Comparison of ENCODE assay signal across 9 cellular contexts in genomic region chr17:39225308-39225973, GRCh38. TPM values are rescaled to one million over a fixed set of nuclear protein-coding genes. Genes with fewer than 3 reads are reported as not detected.
DNase-seq lines count a peak whose midpoint lies in the region; ATAC-seq and TF ChIP-seq lines count a peak whose summit lies in the region.
"Had no signal": no experiment of that assay in that cellular context is flagged by ENCODE, and none has a peak within 500 bp of the region (broad histone marks: within the 10 kb centered on the region; RNA-seq: fewer than 3 reads in every experiment).

Gene STAC2, minus strand, starts transcription at chr17:39225945. Its CDS starts 443 bp downstream, at chr17:39225502.

- no peaks in the 10 kb centered on the region for H3K9me3 ChIP-seq in HUES48 (ENCODE audit: control insufficient read depth, insufficient read depth, low read length)
- no peaks in the 10 kb centered on the region for H3K9me3 ChIP-seq in hepatocyte (ENCODE audit: low read depth)

- peak within 1 kb of the TSS; percentile 94 for H3K4me2 ChIP-seq in hepatocyte

- H3K4me1 ChIP-seq in HUES48 (ENCODE audit: control insufficient read depth, insufficient read depth, low read length) (peaks cover 5% of the 10 kb centered on the region; the same call in 1 of the 2 replicates), hepatocyte (ENCODE audit: insufficient read depth) (peaks cover 10% of the 10 kb centered on the region)

- peak within 1 kb of the TSS in 1 of 2 donors; percentile 87 for H3K27ac Mint-ChIP-seq in activated naive CD4-positive, alpha-beta T cell treated with anti-CD3 and anti-CD28 coated beads, Interleukin-2, amount 50 U/mL, for 72 hours

- TF ChIP-seq CTCF in hepatocyte (IDR thresholded peaks at IDR 0.05; ENCODE audit: poor library complexity), result no peak

- H3K4me3 ChIP-seq in HUES48 (ENCODE audit: low read depth, low read length) (peak within 1 kb of the TSS; percentile 61), hepatocyte (peak within 1 kb of the TSS; percentile 27), skin epidermis (peak within 1 kb of the TSS; percentile 6 to 50 (median 22))
- H3K4me3 ChIP-seq: lung had no signal

- DNase-seq in activated naive CD4-positive, alpha-beta T cell treated with anti-CD3 and anti-CD28 coated beads, Interleukin-2, amount 50 U/mL, for 72 hours (ENCODE audit: low spot score in 2 of 2), result no peak
- DNase-seq in hepatocyte (ENCODE audit: low spot score), result no peak

- H3K9ac ChIP-seq in HUES48 (ENCODE audit: low read depth, low read length), result no peak within 1 kb of the TSS

- no peaks in the 10 kb centered on the region for H3K79me2 ChIP-seq in hepatocyte

- H2AFZ ChIP-seq in hepatocyte, result peak within 1 kb of the TSS; percentile 66

- H4K20me1 ChIP-seq in hepatocyte (ENCODE audit: insufficient read depth, poor library complexity, severe bottlenecking), result no peaks in the 10 kb centered on the region

- H3K9me2 ChIP-seq in hepatocyte (replicated peaks; ENCODE audit: insufficient read depth), result no peaks in the 10 kb centered on the region

- H3K27ac ChIP-seq in HUES48 (ENCODE audit: low read depth, low read length), result no peak within 1 kb of the TSS
- no peak within 1 kb of the TSS for H3K27ac ChIP-seq in hepatocyte
- H3K27ac ChIP-seq in skin epidermis, result peak within 1 kb of the TSS in 10 of 21 experiments; percentile 7 to 73 (median 44)

- H3K9me3 Mint-ChIP-seq in activated naive CD4-positive, alpha-beta T cell treated with anti-CD3 and anti-CD28 coated beads, Interleukin-2, amount 50 U/mL, for 72 hours, result no peaks in the 10 kb centered on the region

- H3K36me3 ChIP-seq in HUES48 (ENCODE audit: control insufficient read depth, insufficient read depth, low read length), result no peaks in the 10 kb centered on the region
- H3K36me3 ChIP-seq in hepatocyte (replicated peaks; ENCODE audit: insufficient read depth, low read depth), result no peaks in the 10 kb centered on the region

- no peaks in the 10 kb centered on the region for H3K36me3 Mint-ChIP-seq in activated naive CD4-positive, alpha-beta T cell treated with anti-CD3 and anti-CD28 coated beads, Interleukin-2, amount 50 U/mL, for 72 hours

- 5% methylated on average over 24 of the region's 72 CpGs for WGBS in hepatocyte (ENCODE audit: low lambda C conversion rate, missing lambda C conversion rate)

- H3K27me3 ChIP-seq in HUES48 (ENCODE audit: control insufficient read depth, insufficient read depth, low read length), result peaks cover 39% of the 10 kb centered on the region
- peaks cover 53% of the 10 kb centered on the region for H3K27me3 ChIP-seq in hepatocyte

- peak; percentile 5 to 17 for ATAC-seq in activated naive CD4-positive, alpha-beta T cell treated with anti-CD3 and anti-CD28 coated beads, Interleukin-2, amount 50 U/mL, for 72 hours
- no peak for ATAC-seq in GM21576 (IDR thresholded peaks at IDR 0.05; ENCODE audit: unreplicated experiment)
- no peak for ATAC-seq in HG03196 (IDR thresholded peaks at IDR 0.05; ENCODE audit: unreplicated experiment)
- no peak for ATAC-seq in HG03571 (IDR thresholded peaks at IDR 0.05; ENCODE audit: unreplicated experiment)
- ATAC-seq in HG03354 (IDR thresholded peaks at IDR 0.05; ENCODE audit: poor library complexity, severe bottlenecking, unreplicated experiment), result no peak

RNA-seq across cellular contexts. Expression of gene STAC2, which starts in this region (rescaled TPM):
- not detected for total RNA-seq in activated naive CD4-positive, alpha-beta T cell treated with anti-CD3 and anti-CD28 coated beads, Interleukin-2, amount 50 U/mL, for 72 hours
- not detected in 2 replicates for total RNA-seq in hepatocyte
- 0.06 and 0.31 TPM in 2 replicates for polyA plus RNA-seq in hepatocyte

Comparison
In these comparisons a context has a peak if more than half of its experiments do, and no peak if none do; other contexts are left out.
1. Peak in ATAC-seq in activated naive CD4-positive, alpha-beta T cell treated with anti-CD3 and anti-CD28 coated beads, Interleukin-2, amount 50 U/mL, for 72 hours; RNA of the gene not detected or under 1 TPM.